ENCODE assay signal across 19 cellular contexts in the genomic region with DNA sequence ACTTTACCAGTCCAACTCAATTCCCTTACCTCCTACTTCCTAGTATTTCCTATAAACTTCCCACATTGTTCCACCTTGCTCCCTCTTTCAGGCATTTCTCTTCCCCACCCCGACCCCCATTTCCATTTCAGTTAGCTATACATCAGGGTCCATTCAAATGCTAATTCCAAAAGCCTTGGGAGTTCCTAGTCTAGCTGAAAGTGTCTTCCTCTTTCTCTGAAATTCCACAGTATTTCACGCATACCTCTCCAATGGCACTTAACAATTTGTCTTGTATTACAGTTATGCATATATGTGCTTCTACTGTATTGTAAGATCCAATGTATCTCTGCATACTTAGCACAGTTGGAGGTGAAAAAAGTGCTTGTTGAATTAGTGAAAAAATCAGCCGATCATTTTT.
DNase-seq lines count a peak whose midpoint lies in the region; FAIRE-seq and TF ChIP-seq lines count a peak whose summit lies in the region.
"Had no signal": no experiment of that assay in that cellular context is flagged by ENCODE, and none has a peak within 500 bp of the region (broad histone marks: within the 10 kb centered on the region; RNA-seq: fewer than 3 reads in every experiment).

No MANE protein-coding gene starts in this region.

- H3K4me2 ChIP-seq in H1 (ENCODE audit: insufficient read depth in 1 of 2, low read depth in 2 of 2, low read length in 2 of 2): peak overlapping the region; percentile 42 to 48
- H3K4me2 ChIP-seq: SK-N-SH had no signal

- H3K23ac ChIP-seq in H1 (ENCODE audit: insufficient read length): no peak overlapping the region

- no TSS peak for BruUV-seq in Caco-2 (replicated peaks; lab: Mats Ljungman, UMichigan)

- TF ChIP-seq POLR2A in H1 (IDR thresholded peaks at IDR 0.05; ENCODE audit: control extremely low read depth in 1 of 2, low read depth in 2 of 2, low read length in 2 of 2): no peak
- no peak for TF ChIP-seq POLR2A in thyroid gland (IDR thresholded peaks at IDR 0.05)

- no peak overlapping the region for H4K91ac ChIP-seq in H1 (replicated peaks; ENCODE audit: insufficient read length, low read length)

- TF ChIP-seq CTCF in Caco-2 (IDR thresholded peaks at IDR 0.05; ENCODE audit: insufficient read depth in 1 of 2, low read depth in 1 of 2, low read length in 1 of 2, severe bottlenecking in 1 of 2, unreplicated experiment in 1 of 2): no peak
- no peak for TF ChIP-seq CTCF in H1 (IDR thresholded peaks at IDR 0.05; ENCODE audit: control extremely low read depth in 1 of 3, insufficient read depth in 1 of 3, low read depth in 1 of 3, low read length in 3 of 3)
- TF ChIP-seq CTCF in mesothelial cell of epicardium (IDR thresholded peaks at IDR 0.05; ENCODE audit: unreplicated experiment): no peak
- no peak for TF ChIP-seq CTCF in thyroid gland (IDR thresholded peaks at IDR 0.05)

- H3K27ac ChIP-seq in HUES64 (ENCODE audit: low read depth, low read length) (peak overlapping the region; percentile 79), H1 (ENCODE audit: low read depth, low read length) (no peak overlapping the region; the same call in 1 of the 2 replicates), thyroid gland (no peak overlapping the region)
- H3K27ac ChIP-seq: adrenal gland, heart right ventricle, testis had no signal

- no peak overlapping the region for H4K8ac ChIP-seq in H1 (ENCODE audit: extremely low read depth, insufficient read depth, low read length)

- H2BK5ac ChIP-seq in H1 (ENCODE audit: low read depth, low read length): no peak overlapping the region; the same call in 1 of the 2 replicates

- no peak overlapping the region for H3K14ac ChIP-seq in H1 (ENCODE audit: insufficient read length)

- DNase-seq in Caco-2 (no peak), H1 (ENCODE audit: low read depth in 1 of 2, low spot score in 2 of 2) (peak in 1 of 2 experiments; percentile 15), mesothelial cell of epicardium (ENCODE audit: low spot score in 2 of 2, unreplicated experiment in 2 of 2) (no peak), thyroid gland (no peak), CD1c-positive myeloid dendritic cell (ENCODE audit: extremely low spot score) (no peak)
- DNase-seq in activated CD4-positive, alpha-beta T cell treated with anti-CD3 and anti-CD28 coated beads for 1 hour: no peak
- DNase-seq: adrenal gland, DMS79, heart right ventricle, mammary epithelial cell, naive B cell, NCI-H510A treated with DMSO at 0.1 percent for 48 hours, posterior cingulate gyrus, SK-N-SH, T-helper 9 cell, testis had no signal

- no peak overlapping the region for H3K4ac ChIP-seq in H1 (replicated peaks; ENCODE audit: insufficient read length, low read depth, low read length)

- no peak for TF ChIP-seq RAD21 in H1 (IDR thresholded peaks at IDR 0.05 in 1 of 2, conservative IDR thresholded peaks at IDR 0.05 in 1 of 2; ENCODE audit: low read depth in 2 of 2, low read length in 2 of 2)

- CTCF ChIA-PET in Caco-2 (lab: Charles Lee) (interaction anchor here (0.6 kb wide), 1 partner anchor 75 kb away, joined by 3 read pairs; no protein-coding TSS in a partner anchor), H1 (lab: Charles Lee; ENCODE audit: partially characterized antibody) (interaction anchor here (0.7 to 3.5 kb wide), 6 partner anchors 9 to 238 kb away, joined by 3 to 14 read pairs (median 6); no protein-coding TSS in a partner anchor)

- FAIRE-seq in H1 (lab: Jason Lieb, UNC): peak; percentile 95
- FAIRE-seq: endothelial cell of umbilical vein had no signal

- H3K9me3 Mint-ChIP-seq in Caco-2 (ENCODE audit: unreplicated experiment): peaks cover 8% of the 10 kb centered on the region
- peaks cover 17% of the 10 kb centered on the region for H3K9me3 Mint-ChIP-seq in mesothelial cell of epicardium

- no peak overlapping the region for H3K18ac ChIP-seq in H1 (ENCODE audit: extremely low read depth, low read length)

- TF ChIP-seq EP300 in H1 (IDR thresholded peaks at IDR 0.05; ENCODE audit: borderline replicate concordance in 1 of 2, low read depth in 2 of 2, low read length in 2 of 2): peak in 1 of 2 experiments; percentile 44; a peak in 1 of 3 replicates

- no peak overlapping the region for H4K5ac ChIP-seq in H1 (ENCODE audit: insufficient read length, low read depth, low read length)

- H3K27me3 Mint-ChIP-seq in Caco-2 (ENCODE audit: insufficient read depth, unreplicated experiment) (no peaks in the 10 kb centered on the region), mesothelial cell of epicardium (ENCODE audit: low read depth) (no peaks in the 10 kb centered on the region)
- H3K27me3 Mint-ChIP-seq: naive B cell had no signal

- H3K36me3 Mint-ChIP-seq in Caco-2 (ENCODE audit: insufficient read depth, unreplicated experiment): peaks cover 12% of the 10 kb centered on the region
- H3K36me3 Mint-ChIP-seq in mesothelial cell of epicardium: peaks cover 22% of the 10 kb centered on the region

- H3K4me3 ChIP-seq in Caco-2 (ENCODE audit: low read depth, low read length): no peak overlapping the region
- peak overlapping the region; percentile 26 for H3K4me3 ChIP-seq in HUES64 (ENCODE audit: low read length)
- peak overlapping the region in 1 of 4 experiments; percentile 43; a peak in 2 of 8 replicates for H3K4me3 ChIP-seq in H1 (ENCODE audit: extremely low read depth in 1 of 4, insufficient read depth in 2 of 4, low read depth in 3 of 4, low read length in 4 of 4)
- no peak overlapping the region for H3K4me3 ChIP-seq in thyroid gland (replicated peaks in 1 of 3)
- H3K4me3 ChIP-seq: adrenal gland, heart right ventricle, testis had no signal

- H3K27ac Mint-ChIP-seq in Caco-2 (ENCODE audit: unreplicated experiment) (peak overlapping the region; percentile 30), mesothelial cell of epicardium (peak overlapping the region; percentile 1)

- no peaks in the 10 kb centered on the region for H3K79me1 ChIP-seq in H1 (ENCODE audit: low read depth, low read length)

- no peaks in the 10 kb centered on the region for H3K23me2 ChIP-seq in H1 (ENCODE audit: low read depth, low read length)

- H3K79me2 ChIP-seq in H1 (ENCODE audit: control insufficient read depth in 1 of 2, insufficient read depth in 2 of 2, low read length in 2 of 2): peaks cover 0 to 85% of the 10 kb centered on the region in 2 experiments; a peak in 3 of 4 replicates

- H3K56ac ChIP-seq in H1 (replicated peaks; ENCODE audit: insufficient read length, low read depth, low read length): no peak overlapping the region

- H2BK120ac ChIP-seq in H1 (replicated peaks; ENCODE audit: low read depth, low read length): no peak overlapping the region

- no peak overlapping the region for H2AFZ ChIP-seq in H1 (ENCODE audit: low read length)

- H2BK20ac ChIP-seq in H1 (ENCODE audit: low read length): 0 out of 2 replicates have a peak overlapping the region, but pooled peaks have one; percentile 7

- no peak overlapping the region for H2AK5ac ChIP-seq in H1 (ENCODE audit: low read depth, low read length)

- peaks cover 3 to 4% of the 10 kb centered on the region in 2 experiments for H4K20me1 ChIP-seq in H1 (replicated peaks in 1 of 2; ENCODE audit: control insufficient read depth in 1 of 2, insufficient read depth in 2 of 2, low read length in 2 of 2)

- H3K9ac ChIP-seq in HUES64 (ENCODE audit: low read depth, low read length) (no peak overlapping the region), H1 (replicated peaks in 1 of 4; ENCODE audit: extremely low read depth in 1 of 4, low read depth in 3 of 4, low read length in 3 of 4) (no peak overlapping the region)
- H3K9ac ChIP-seq: SK-N-SH had no signal

- H2BK12ac ChIP-seq in H1 (ENCODE audit: low read depth, low read length): no peak overlapping the region

- peaks cover 12% of the 10 kb centered on the region for H3K4me1 ChIP-seq in Caco-2
- peaks cover 54% of the 10 kb centered on the region for H3K4me1 ChIP-seq in HUES64 (ENCODE audit: insufficient read depth, low read length)
- H3K4me1 ChIP-seq in H1 (replicated peaks in 1 of 4; ENCODE audit: control insufficient read depth in 3 of 4, insufficient read depth in 4 of 4, low read length in 3 of 4): peaks cover 2 to 19% (median 13%) of the 10 kb centered on the region in 4 experiments; a peak in 6 of 7 replicates
- peaks cover 6 to 20% of the 10 kb centered on the region in 2 donors for H3K4me1 ChIP-seq in thyroid gland
- H3K4me1 ChIP-seq: testis had no signal

- H3K36me3 ChIP-seq in Caco-2 (ENCODE audit: control insufficient read depth, insufficient read depth, low read length) (no peaks in the 10 kb centered on the region), HUES64 (ENCODE audit: insufficient read depth, low read length) (peaks cover 3% of the 10 kb centered on the region; the same call in 1 of the 2 replicates), H1 (ENCODE audit: control insufficient read depth in 2 of 4, insufficient read depth in 4 of 4, low read length in 3 of 4) (no peaks in the 10 kb centered on the region; a peak in 1 of 8 replicates), thyroid gland (no peaks in the 10 kb centered on the region)
- H3K36me3 ChIP-seq: adrenal gland, heart right ventricle had no signal

- no peak overlapping the region for H2BK15ac ChIP-seq in H1 (ENCODE audit: low read length)

- H3K4me1 Mint-ChIP-seq in Caco-2 (ENCODE audit: low read depth, unreplicated experiment) (peaks cover 28% of the 10 kb centered on the region), mesothelial cell of epicardium (peaks cover 17% of the 10 kb centered on the region)

- intact Hi-C loops in Caco-2 (cut with micrococcal nuclease; ENCODE audit: unreplicated experiment) (no loop called here), thyroid gland (cut with DNase I) (no loop called here)

- no peak overlapping the region for H3K4me3 Mint-ChIP-seq in Caco-2 (ENCODE audit: unreplicated experiment)
- H3K4me3 Mint-ChIP-seq in mesothelial cell of epicardium: no peak overlapping the region
- H3K4me3 Mint-ChIP-seq: CD14-positive monocyte had no signal

- WGBS in HUES64: 14% methylated on average over 3 of the region's 3 CpGs
- WGBS in H1 (ENCODE audit: extremely low coverage in 1 of 2, insufficient coverage in 1 of 2, insufficient read length in 1 of 2, insufficient replicate concordance in 2 of 2, low coverage in 1 of 2, low lambda C conversion rate in 2 of 2, missing lambda C conversion rate in 1 of 2), 2 experiments: 18% methylated on average over 3 of the region's 3 CpGs; no CpG with 5 or more reads in 1 of the 2 experiments
- WGBS in thyroid gland, 2 donors: 69 to 71% methylated on average over 3 of the region's 3 CpGs

- no peaks in the 10 kb centered on the region for H3K9me3 ChIP-seq in Caco-2
- H3K9me3 ChIP-seq in HUES64 (ENCODE audit: insufficient read depth, low read depth, low read length): no peaks in the 10 kb centered on the region
- H3K9me3 ChIP-seq in H1 (ENCODE audit: insufficient read depth in 2 of 2, low read depth in 1 of 2, low read length in 1 of 2): no peaks in the 10 kb centered on the region
- H3K9me3 ChIP-seq in thyroid gland: no peaks in the 10 kb centered on the region
- H3K9me3 ChIP-seq: adrenal gland, SK-N-SH, testis had no signal

- POLR2A ChIA-PET in Caco-2 (lab: Charles Lee): no interaction called here
- POLR2A ChIA-PET in H1 (lab: Charles Lee; ENCODE audit: partially characterized antibody): interaction anchor here (0.6 to 1.2 kb wide), 5 partner anchors 8 to 197 kb away, joined by 3 to 5 read pairs (median 3); a partner anchor contains a TSS

- H3K27me3 ChIP-seq in Caco-2 (replicated peaks; ENCODE audit: control insufficient read depth, insufficient read depth, low read length) (no peaks in the 10 kb centered on the region), HUES64 (ENCODE audit: insufficient read depth, low read length) (no peaks in the 10 kb centered on the region), H1 (replicated peaks in 1 of 4; ENCODE audit: control insufficient read depth in 3 of 4, extremely low read depth in 1 of 4, insufficient read depth in 3 of 4, low read length in 3 of 4) (no peaks in the 10 kb centered on the region), thyroid gland (no peaks in the 10 kb centered on the region)
- H3K27me3 ChIP-seq: adrenal gland, heart right ventricle, testis had no signal
